In genomic region chr5:37838152-37838932, GRCh38 we compare ENCODE assay signal across 8 cellular contexts. TPM values are rescaled to one million over a fixed set of nuclear protein-coding genes. Genes with fewer than 3 reads are reported as not detected.
DNase-seq lines count a peak whose midpoint lies in the region; ATAC-seq and TF ChIP-seq lines count a peak whose summit lies in the region.

No MANE protein-coding gene starts in this region.

- TF ChIP-seq CTCF in AG09319 (IDR thresholded peaks at IDR 0.05; ENCODE audit: low read depth, low read length) (peak; percentile 22), GM20000 (IDR thresholded peaks at IDR 0.05; ENCODE audit: extremely low read depth, missing control alignments) (no peak), PC-9 (conservative IDR thresholded peaks at IDR 0.05) (no peak)

- H3K27me3 ChIP-seq in PC-9 (ENCODE audit: insufficient read depth, low read depth): 0 out of 2 replicates have a peak, but pooled peaks cover 9% of the 10 kb centered on the region

- peaks cover 82% of the 10 kb centered on the region for H3K27me3 Mint-ChIP-seq in activated naive CD8-positive, alpha-beta T cell treated with anti-CD3 and anti-CD28 coated beads, Interleukin-2, amount 50 U/mL, for 24 hours

- H3K4me1 Mint-ChIP-seq in activated naive CD8-positive, alpha-beta T cell treated with anti-CD3 and anti-CD28 coated beads, Interleukin-2, amount 50 U/mL, for 24 hours: peaks cover 27% of the 10 kb centered on the region

- intact Hi-C loops in PC-9 (cut with micrococcal nuclease; ENCODE audit: unreplicated experiment): no loop called here

- H3K36me3 ChIP-seq in PC-9 (ENCODE audit: low read depth): no peaks in the 10 kb centered on the region

- H3K4me2 ChIP-seq in PC-9: no peak overlapping the region

- peak overlapping the region; percentile 32 for H3K4me3 Mint-ChIP-seq in activated naive CD8-positive, alpha-beta T cell treated with anti-CD3 and anti-CD28 coated beads, Interleukin-2, amount 50 U/mL, for 24 hours

- H4K20me1 ChIP-seq in PC-9 (ENCODE audit: insufficient read depth): no peaks in the 10 kb centered on the region

- H3K36me3 Mint-ChIP-seq in activated naive CD8-positive, alpha-beta T cell treated with anti-CD3 and anti-CD28 coated beads, Interleukin-2, amount 50 U/mL, for 24 hours (ENCODE audit: low read depth): no peaks in the 10 kb centered on the region

- no peak for DNase-seq in AG09319 (ENCODE audit: extremely low read depth, low read depth)
- DNase-seq in GM20000 (ENCODE audit: low spot score): peak; percentile 38
- no peak for DNase-seq in activated naive CD8-positive, alpha-beta T cell treated with anti-CD3 and anti-CD28 coated beads, Interleukin-2, amount 50 U/mL, for 24 hours
- peak; percentile 13 for DNase-seq in stimulated activated naive CD8-positive, alpha-beta T cell treated with anti-CD3 and anti-CD28 coated beads, Interleukin-15, Interleukin-2, amounts not matched to agents 100 U/mL and 50 U/mL, for 24 hours
- no peak for DNase-seq in NAMALWA (ENCODE audit: low spot score)
- DNase-seq in PC-9: no peak

- H3K4me3 ChIP-seq in iPS-11a (ENCODE audit: low read depth, low read length) (peak overlapping the region; percentile 13), PC-9 (no peak overlapping the region)

- H3K79me2 ChIP-seq in PC-9 (ENCODE audit: low read depth): no peaks in the 10 kb centered on the region

- BruUV-seq in PC-9 (replicated peaks; lab: Mats Ljungman, UMichigan): no TSS peak

- H2AFZ ChIP-seq in PC-9: no peak overlapping the region

- no peak overlapping the region for H3K27ac Mint-ChIP-seq in activated naive CD8-positive, alpha-beta T cell treated with anti-CD3 and anti-CD28 coated beads, Interleukin-2, amount 50 U/mL, for 24 hours

- H3K9me3 Mint-ChIP-seq in activated naive CD8-positive, alpha-beta T cell treated with anti-CD3 and anti-CD28 coated beads, Interleukin-2, amount 50 U/mL, for 24 hours: no peaks in the 10 kb centered on the region

- no peaks in the 10 kb centered on the region for H3K9me3 ChIP-seq in PC-9 (ENCODE audit: insufficient read depth, low read depth)

- no peak overlapping the region for H3K27ac ChIP-seq in PC-9

- no peaks in the 10 kb centered on the region for H3F3A ChIP-seq in PC-9 (ENCODE audit: insufficient read depth, low read depth)

- CTCF ChIA-PET in PC-9 (lab: Charles Lee): interaction anchor here (0.6 kb wide), 2 partner anchors 127 to 356 kb away, joined by 3 read pairs; no protein-coding TSS in a partner anchor

- H3K4me1 ChIP-seq in PC-9 (replicated peaks; ENCODE audit: insufficient read depth): no peaks in the 10 kb centered on the region

- POLR2A ChIA-PET in PC-9 (lab: Charles Lee; ENCODE audit: unreplicated experiment): no interaction called here

- ATAC-seq in activated naive CD8-positive, alpha-beta T cell treated with anti-CD3 and anti-CD28 coated beads, Interleukin-2, amount 50 U/mL, for 24 hours: no peak
- ATAC-seq in stimulated activated naive CD8-positive, alpha-beta T cell treated with anti-CD3 and anti-CD28 coated beads, Interleukin-15, Interleukin-2, amounts not matched to agents 100 U/mL and 50 U/mL, for 24 hours: no peak
- no peak for ATAC-seq in GM19035 (IDR thresholded peaks at IDR 0.05; ENCODE audit: unreplicated experiment)

- H3K9me2 ChIP-seq in PC-9 (ENCODE audit: insufficient read depth): no peaks in the 10 kb centered on the region

RNA-seq across cellular contexts. Expression of gene GDNF, which starts 1.5 kb away (rescaled TPM):
- total RNA-seq in PC-9 (2021): 0.38 and 0.85 TPM in 2 replicates

Comparison
In these comparisons a context has a peak if more than half of its experiments do, and no peak if none do; other contexts are left out.
1. DNase-seq: peak in GM20000 (single experiment) and stimulated activated naive CD8-positive, alpha-beta T cell treated with anti-CD3 and anti-CD28 coated beads, Interleukin-15, Interleukin-2, amounts not matched to agents 100 U/mL and 50 U/mL, for 24 hours (single experiment); none in AG09319 (single experiment), activated naive CD8-positive, alpha-beta T cell treated with anti-CD3 and anti-CD28 coated beads, Interleukin-2, amount 50 U/mL, for 24 hours (single experiment), NAMALWA (single experiment) and PC-9 (0 of 2).